1 cellular context compared by ENCODE assay signal in genomic region chr14:93981316-93981715, GRCh38.
TF ChIP-seq lines count a peak whose summit lies in the region.

No MANE protein-coding gene starts in this region.

TF ChIP-seq in GM12878, 131 proteins besides CTCF, POLR2A, EP300 and RAD21 (continued from another document):
- TF ChIP-seq ELK1 (IDR thresholded peaks at IDR 0.05; ENCODE audit: low read depth, low read length) (no peak), MYB (IDR thresholded peaks at IDR 0.05; ENCODE audit: borderline replicate concordance, low read depth, low read length) (no peak), ESRRA (IDR thresholded peaks at IDR 0.05; ENCODE audit: low read length) (no peak), NFYA (IDR thresholded peaks at IDR 0.05; ENCODE audit: borderline replicate concordance, low read depth, low read length) (no peak), ZBTB4 (CRISPR knock-in tag; IDR thresholded peaks at IDR 0.05) (no peak), PAX5 (IDR thresholded peaks at IDR 0.05; ENCODE audit: borderline replicate concordance, low read depth, low read length) (no peak), CBFB (IDR thresholded peaks at IDR 0.05; ENCODE audit: low read depth) (no peak), BHLHE40 (IDR thresholded peaks at IDR 0.05; ENCODE audit: borderline replicate concordance in 1 of 2, low read depth in 2 of 2, low read length in 1 of 2) (peak in 1 of 2 experiments; percentile 33; a peak in 1 of 4 replicates), EGR1 (IDR thresholded peaks at IDR 0.05; ENCODE audit: borderline replicate concordance in 1 of 2, low read depth in 2 of 2, low read length in 2 of 2) (no peak), TBL1XR1 (IDR thresholded peaks at IDR 0.05; ENCODE audit: low read depth, low read length) (no peak), YY1 (IDR thresholded peaks at IDR 0.05; ENCODE audit: low read depth, low read length) (no peak)
- TF ChIP-seq, protein P1, sequence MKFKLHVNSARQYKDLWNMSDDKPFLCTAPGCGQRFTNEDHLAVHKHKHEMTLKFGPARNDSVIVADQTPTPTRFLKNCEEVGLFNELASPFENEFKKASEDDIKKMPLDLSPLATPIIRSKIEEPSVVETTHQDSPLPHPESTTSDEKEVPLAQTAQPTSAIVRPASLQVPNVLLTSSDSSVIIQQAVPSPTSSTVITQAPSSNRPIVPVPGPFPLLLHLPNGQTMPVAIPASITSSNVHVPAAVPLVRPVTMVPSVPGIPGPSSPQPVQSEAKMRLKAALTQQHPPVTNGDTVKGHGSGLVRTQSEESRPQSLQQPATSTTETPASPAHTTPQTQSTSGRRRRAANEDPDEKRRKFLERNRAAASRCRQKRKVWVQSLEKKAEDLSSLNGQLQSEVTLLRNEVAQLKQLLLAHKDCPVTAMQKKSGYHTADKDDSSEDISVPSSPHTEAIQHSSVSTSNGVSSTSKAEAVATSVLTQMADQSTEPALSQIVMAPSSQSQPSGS (IDR thresholded peaks at IDR 0.05; ENCODE audit: low read length), result no peak
